ENCODE assay signal across 1 cellular context in the genomic region with DNA sequence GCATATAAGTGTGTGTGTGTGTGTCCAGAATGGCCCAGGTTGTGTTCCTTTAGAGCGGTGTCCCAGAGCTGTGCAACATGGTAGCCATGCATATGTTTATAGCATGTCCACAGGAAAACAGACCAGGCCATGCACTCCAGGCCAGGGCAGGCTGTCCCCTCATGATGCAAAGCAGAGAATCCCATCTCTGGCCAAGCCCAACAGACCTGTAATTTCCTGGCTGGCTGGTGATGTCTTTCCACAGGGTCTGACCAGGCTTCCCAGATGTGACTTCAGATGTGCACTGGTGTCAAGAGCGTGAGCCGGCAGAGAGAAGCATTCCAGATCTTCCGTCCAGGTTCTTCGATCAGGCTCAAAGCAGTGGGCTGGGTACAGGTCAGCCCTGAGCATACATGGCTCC.
TF ChIP-seq lines count a peak whose summit lies in the region.

No MANE protein-coding gene starts in this region.

TF ChIP-seq in HepG2, 621 proteins besides CTCF, POLR2A, EP300 and RAD21:
- TF ChIP-seq ZNF878 (CRISPR knock-in tag; IDR thresholded peaks at IDR 0.05) = no peak
- TF ChIP-seq, protein P1, sequence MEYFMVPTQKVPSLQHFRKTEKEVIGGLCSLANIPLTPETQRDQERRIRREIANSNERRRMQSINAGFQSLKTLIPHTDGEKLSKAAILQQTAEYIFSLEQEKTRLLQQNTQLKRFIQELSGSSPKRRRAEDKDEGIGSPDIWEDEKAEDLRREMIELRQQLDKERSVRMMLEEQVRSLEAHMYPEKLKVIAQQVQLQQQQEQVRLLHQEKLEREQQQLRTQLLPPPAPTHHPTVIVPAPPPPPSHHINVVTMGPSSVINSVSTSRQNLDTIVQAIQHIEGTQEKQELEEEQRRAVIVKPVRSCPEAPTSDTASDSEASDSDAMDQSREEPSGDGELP (IDR thresholded peaks at IDR 0.05; ENCODE audit: borderline replicate concordance, low read depth) = no peak
- TF ChIP-seq, protein P2, sequence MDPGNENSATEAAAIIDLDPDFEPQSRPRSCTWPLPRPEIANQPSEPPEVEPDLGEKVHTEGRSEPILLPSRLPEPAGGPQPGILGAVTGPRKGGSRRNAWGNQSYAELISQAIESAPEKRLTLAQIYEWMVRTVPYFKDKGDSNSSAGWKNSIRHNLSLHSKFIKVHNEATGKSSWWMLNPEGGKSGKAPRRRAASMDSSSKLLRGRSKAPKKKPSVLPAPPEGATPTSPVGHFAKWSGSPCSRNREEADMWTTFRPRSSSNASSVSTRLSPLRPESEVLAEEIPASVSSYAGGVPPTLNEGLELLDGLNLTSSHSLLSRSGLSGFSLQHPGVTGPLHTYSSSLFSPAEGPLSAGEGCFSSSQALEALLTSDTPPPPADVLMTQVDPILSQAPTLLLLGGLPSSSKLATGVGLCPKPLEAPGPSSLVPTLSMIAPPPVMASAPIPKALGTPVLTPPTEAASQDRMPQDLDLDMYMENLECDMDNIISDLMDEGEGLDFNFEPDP (CRISPR knock-in tag; conservative IDR thresholded peaks at IDR 0.05) = no peak
- TF ChIP-seq, protein P3, sequence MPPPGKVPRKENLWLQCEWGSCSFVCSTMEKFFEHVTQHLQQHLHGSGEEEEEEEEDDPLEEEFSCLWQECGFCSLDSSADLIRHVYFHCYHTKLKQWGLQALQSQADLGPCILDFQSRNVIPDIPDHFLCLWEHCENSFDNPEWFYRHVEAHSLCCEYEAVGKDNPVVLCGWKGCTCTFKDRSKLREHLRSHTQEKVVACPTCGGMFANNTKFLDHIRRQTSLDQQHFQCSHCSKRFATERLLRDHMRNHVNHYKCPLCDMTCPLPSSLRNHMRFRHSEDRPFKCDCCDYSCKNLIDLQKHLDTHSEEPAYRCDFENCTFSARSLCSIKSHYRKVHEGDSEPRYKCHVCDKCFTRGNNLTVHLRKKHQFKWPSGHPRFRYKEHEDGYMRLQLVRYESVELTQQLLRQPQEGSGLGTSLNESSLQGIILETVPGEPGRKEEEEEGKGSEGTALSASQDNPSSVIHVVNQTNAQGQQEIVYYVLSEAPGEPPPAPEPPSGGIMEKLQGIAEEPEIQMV (CRISPR knock-in tag; IDR thresholded peaks at IDR 0.05; ENCODE audit: low read depth) = no peak
- no peak for TF ChIP-seq PHF8 (CRISPR knock-in tag; IDR thresholded peaks at IDR 0.05)
- no peak for TF ChIP-seq BORCS8-MEF2B (CRISPR knock-in tag; IDR thresholded peaks at IDR 0.05)
- TF ChIP-seq, protein P4, sequence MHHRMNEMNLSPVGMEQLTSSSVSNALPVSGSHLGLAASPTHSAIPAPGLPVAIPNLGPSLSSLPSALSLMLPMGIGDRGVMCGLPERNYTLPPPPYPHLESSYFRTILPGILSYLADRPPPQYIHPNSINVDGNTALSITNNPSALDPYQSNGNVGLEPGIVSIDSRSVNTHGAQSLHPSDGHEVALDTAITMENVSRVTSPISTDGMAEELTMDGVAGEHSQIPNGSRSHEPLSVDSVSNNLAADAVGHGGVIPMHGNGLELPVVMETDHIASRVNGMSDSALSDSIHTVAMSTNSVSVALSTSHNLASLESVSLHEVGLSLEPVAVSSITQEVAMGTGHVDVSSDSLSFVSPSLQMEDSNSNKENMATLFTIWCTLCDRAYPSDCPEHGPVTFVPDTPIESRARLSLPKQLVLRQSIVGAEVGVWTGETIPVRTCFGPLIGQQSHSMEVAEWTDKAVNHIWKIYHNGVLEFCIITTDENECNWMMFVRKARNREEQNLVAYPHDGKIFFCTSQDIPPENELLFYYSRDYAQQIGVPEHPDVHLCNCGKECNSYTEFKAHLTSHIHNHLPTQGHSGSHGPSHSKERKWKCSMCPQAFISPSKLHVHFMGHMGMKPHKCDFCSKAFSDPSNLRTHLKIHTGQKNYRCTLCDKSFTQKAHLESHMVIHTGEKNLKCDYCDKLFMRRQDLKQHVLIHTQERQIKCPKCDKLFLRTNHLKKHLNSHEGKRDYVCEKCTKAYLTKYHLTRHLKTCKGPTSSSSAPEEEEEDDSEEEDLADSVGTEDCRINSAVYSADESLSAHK (CRISPR knock-in tag; IDR thresholded peaks at IDR 0.05; ENCODE audit: borderline replicate concordance) = no peak
- TF ChIP-seq JUN (CRISPR knock-in tag; IDR thresholded peaks at IDR 0.05) = no peak
- TF ChIP-seq KDM1A (CRISPR knock-in tag; IDR thresholded peaks at IDR 0.05) = no peak
- TF ChIP-seq ZFP36 (IDR thresholded peaks at IDR 0.05; ENCODE audit: borderline replicate concordance, low read depth, low read length, partially characterized antibody) = no peak
- TF ChIP-seq ZNF446 (CRISPR knock-in tag; IDR thresholded peaks at IDR 0.05) = no peak
- TF ChIP-seq ZNF10 (CRISPR knock-in tag; IDR thresholded peaks at IDR 0.05; ENCODE audit: borderline replicate concordance, low read depth) = no peak
- TF ChIP-seq TMF1 (CRISPR knock-in tag; IDR thresholded peaks at IDR 0.05; ENCODE audit: low read depth) = no peak
- TF ChIP-seq SRY (CRISPR knock-in tag; IDR thresholded peaks at IDR 0.05) = no peak
- TF ChIP-seq HDAC2 (CRISPR knock-in tag; IDR thresholded peaks at IDR 0.05) = no peak
- TF ChIP-seq HMGA1 (CRISPR knock-in tag; conservative IDR thresholded peaks at IDR 0.05) = no peak
